26 cellular contexts compared by ENCODE assay signal in genomic region chr3:157046520-157046919, GRCh38.
DNase-seq lines count a peak whose midpoint lies in the region; ATAC-seq, FAIRE-seq and TF ChIP-seq lines count a peak whose summit lies in the region.
"Had no signal": no experiment of that assay in that cellular context is flagged by ENCODE, and none has a peak within 500 bp of the region (broad histone marks: within the 10 kb centered on the region; RNA-seq: fewer than 3 reads in every experiment).

No MANE protein-coding gene starts in this region.

- no peak for TF ChIP-seq POLR2A in GM12878 (IDR thresholded peaks at IDR 0.05; ENCODE audit: low read depth, low read length)

- H3K9me3 Mint-ChIP-seq in activated T-helper 1 cell treated with anti-CD3 and anti-CD28 coated beads, Interleukin-12 subunit alpha, Interleukin-12 subunit beta, Interleukin-2, Interleukin-4 antibody, amounts not matched to agents 30 ng/mL and 10 ng/mL and 1 ng/mL, durations not matched to agents 14 hours and 24 hours and 36 hours: no peaks in the 10 kb centered on the region
- H3K9me3 Mint-ChIP-seq in activated CD8-positive, alpha-beta T cell treated with anti-CD3 and anti-CD28 coated beads for 36 hours: no peaks in the 10 kb centered on the region
- H3K9me3 Mint-ChIP-seq: activated naive CD4-positive, alpha-beta T cell treated with anti-CD3 and anti-CD28 coated beads, Interleukin-2, amount 10 ng/mL, durations not matched to agents 7 days and 5 days; stimulated activated memory B cell treated with anti-CD40 and anti-IgM and Interleukin-4, amounts not matched to agents 10 μg/mL and 1 μg/mL and 100 μg/mL, for 72 hours had no signal

- no peak overlapping the region for H3K27ac Mint-ChIP-seq in activated T-helper 1 cell treated with anti-CD3 and anti-CD28 coated beads, Interleukin-12 subunit alpha, Interleukin-12 subunit beta, Interleukin-2, Interleukin-4 antibody, amounts not matched to agents 30 ng/mL and 10 ng/mL and 1 ng/mL, durations not matched to agents 14 hours and 24 hours and 36 hours
- H3K27ac Mint-ChIP-seq in activated CD8-positive, alpha-beta T cell treated with anti-CD3 and anti-CD28 coated beads for 36 hours: no peak overlapping the region
- H3K27ac Mint-ChIP-seq: activated naive CD4-positive, alpha-beta T cell treated with anti-CD3 and anti-CD28 coated beads, Interleukin-2, amount 10 ng/mL, durations not matched to agents 7 days and 5 days; stimulated activated memory B cell treated with anti-CD40 and anti-IgM and Interleukin-4, amounts not matched to agents 10 μg/mL and 1 μg/mL and 100 μg/mL, for 72 hours had no signal

- H3K4me3 ChIP-seq in GM12878: no peak overlapping the region
- H3K4me3 ChIP-seq: skin epidermis, testis had no signal

- 0% methylated on average over 1 of the region's 1 CpG for WGBS in GM12878 (ENCODE audit: insufficient coverage, insufficient replicate concordance, low lambda C conversion rate, missing lambda C conversion rate)

- ATAC-seq in GM18502 (IDR thresholded peaks at IDR 0.05; ENCODE audit: poor library complexity, unreplicated experiment): peak; percentile 60
- peak; percentile 76 for ATAC-seq in GM19467 (IDR thresholded peaks at IDR 0.05; ENCODE audit: unreplicated experiment)
- ATAC-seq in HG03175 (IDR thresholded peaks at IDR 0.05; ENCODE audit: unreplicated experiment): peak; percentile 58
- peak; percentile 38; the same call in 2 of the 3 replicates for ATAC-seq in GM12878
- no peak for ATAC-seq in activated CD8-positive, alpha-beta T cell treated with anti-CD3 and anti-CD28 coated beads for 36 hours
- ATAC-seq: activated CD4-positive, CD25-positive, alpha-beta regulatory T cell treated with anti-CD3 and anti-CD28 coated beads, Interleukin-2, amount 50 U/mL, for 24 hours; Right ventricle myocardium inferior; stimulated activated memory B cell treated with anti-CD40 and anti-IgM and Interleukin-4, amounts not matched to agents 10 μg/mL and 1 μg/mL and 100 μg/mL, for 72 hours had no signal

- H3K36me3 Mint-ChIP-seq in activated T-helper 1 cell treated with anti-CD3 and anti-CD28 coated beads, Interleukin-12 subunit alpha, Interleukin-12 subunit beta, Interleukin-2, Interleukin-4 antibody, amounts not matched to agents 30 ng/mL and 10 ng/mL and 1 ng/mL, durations not matched to agents 14 hours and 24 hours and 36 hours (ENCODE audit: low read depth): no peaks in the 10 kb centered on the region
- no peaks in the 10 kb centered on the region for H3K36me3 Mint-ChIP-seq in activated CD8-positive, alpha-beta T cell treated with anti-CD3 and anti-CD28 coated beads for 36 hours (ENCODE audit: low read depth)
- H3K36me3 Mint-ChIP-seq: activated naive CD4-positive, alpha-beta T cell treated with anti-CD3 and anti-CD28 coated beads, Interleukin-2, amount 10 ng/mL, durations not matched to agents 7 days and 5 days; stimulated activated memory B cell treated with anti-CD40 and anti-IgM and Interleukin-4, amounts not matched to agents 10 μg/mL and 1 μg/mL and 100 μg/mL, for 72 hours had no signal

- peaks cover 15% of the 10 kb centered on the region for H3K27me3 Mint-ChIP-seq in activated T-helper 1 cell treated with anti-CD3 and anti-CD28 coated beads, Interleukin-12 subunit alpha, Interleukin-12 subunit beta, Interleukin-2, Interleukin-4 antibody, amounts not matched to agents 30 ng/mL and 10 ng/mL and 1 ng/mL, durations not matched to agents 14 hours and 24 hours and 36 hours (ENCODE audit: insufficient read depth)
- peaks cover 6% of the 10 kb centered on the region for H3K27me3 Mint-ChIP-seq in activated CD8-positive, alpha-beta T cell treated with anti-CD3 and anti-CD28 coated beads for 36 hours
- H3K27me3 Mint-ChIP-seq: stimulated activated memory B cell treated with anti-CD40 and anti-IgM and Interleukin-4, amounts not matched to agents 10 μg/mL and 1 μg/mL and 100 μg/mL, for 72 hours had no signal

- 0 out of 4 replicates have a peak, but pooled peaks of 1 of the 2 experiments have one; percentile 19 for TF ChIP-seq EP300 in GM12878 (IDR thresholded peaks at IDR 0.05; ENCODE audit: borderline replicate concordance in 1 of 2, control insufficient read depth in 1 of 2, low read depth in 2 of 2, low read length in 2 of 2)

- no peaks in the 10 kb centered on the region for H3K4me1 Mint-ChIP-seq in activated T-helper 1 cell treated with anti-CD3 and anti-CD28 coated beads, Interleukin-12 subunit alpha, Interleukin-12 subunit beta, Interleukin-2, Interleukin-4 antibody, amounts not matched to agents 30 ng/mL and 10 ng/mL and 1 ng/mL, durations not matched to agents 14 hours and 24 hours and 36 hours (ENCODE audit: low read depth)
- H3K4me1 Mint-ChIP-seq in activated CD8-positive, alpha-beta T cell treated with anti-CD3 and anti-CD28 coated beads for 36 hours (ENCODE audit: low read depth): no peaks in the 10 kb centered on the region
- H3K4me1 Mint-ChIP-seq: activated naive CD4-positive, alpha-beta T cell treated with anti-CD3 and anti-CD28 coated beads, Interleukin-2, amount 10 ng/mL, durations not matched to agents 7 days and 5 days had no signal

- peaks cover 11% of the 10 kb centered on the region for H3K4me1 ChIP-seq in GM12878 (ENCODE audit: control insufficient read depth, insufficient read depth, low read length)
- H3K4me1 ChIP-seq: testis had no signal

- H3K27ac ChIP-seq in GM12878 (ENCODE audit: control insufficient read depth, insufficient read depth): peak overlapping the region; percentile 6; the same call in 1 of the 2 replicates
- H3K27ac ChIP-seq: C4-2B, skin epidermis, testis had no signal

- H3K4me3 Mint-ChIP-seq in activated T-helper 1 cell treated with anti-CD3 and anti-CD28 coated beads, Interleukin-12 subunit alpha, Interleukin-12 subunit beta, Interleukin-2, Interleukin-4 antibody, amounts not matched to agents 30 ng/mL and 10 ng/mL and 1 ng/mL, durations not matched to agents 14 hours and 24 hours and 36 hours: no peak overlapping the region
- no peak overlapping the region for H3K4me3 Mint-ChIP-seq in activated CD8-positive, alpha-beta T cell treated with anti-CD3 and anti-CD28 coated beads for 36 hours
- H3K4me3 Mint-ChIP-seq: activated naive CD4-positive, alpha-beta T cell treated with anti-CD3 and anti-CD28 coated beads, Interleukin-2, amount 10 ng/mL, durations not matched to agents 7 days and 5 days; stimulated activated memory B cell treated with anti-CD40 and anti-IgM and Interleukin-4, amounts not matched to agents 10 μg/mL and 1 μg/mL and 100 μg/mL, for 72 hours had no signal

- no peak overlapping the region for H3K9ac ChIP-seq in GM12878 (ENCODE audit: control insufficient read depth, insufficient read depth, low read length)

- H3K79me2 ChIP-seq in GM12878 (ENCODE audit: control insufficient read depth, insufficient read depth, low read length): no peaks in the 10 kb centered on the region

- no peak for TF ChIP-seq RAD21 in GM12878 (IDR thresholded peaks at IDR 0.05; ENCODE audit: insufficient read depth, low read depth, low read length)

- CTCF ChIA-PET in GM12878 (lab: Yijun Ruan, JAX): interaction anchor here (0.9 to 1.7 kb wide), 3 partner anchors 9 to 71 kb away, joined by 3 to 4 read pairs (median 3); no protein-coding TSS in a partner anchor
- CTCF ChIA-PET in activated CD8-positive, alpha-beta T cell treated with anti-CD3 and anti-CD28 coated beads for 36 hours (lab: Charles Lee): no interaction called here

- RAD21 ChIA-PET in GM12878 (lab: Charles Lee; ENCODE audit: unreplicated experiment): interaction anchor here (1.4 kb wide), 1 partner anchor 20 kb away, joined by 3 read pairs; no protein-coding TSS in a partner anchor

- H4K20me1 ChIP-seq in GM12878 (ENCODE audit: control insufficient read depth, insufficient read depth): no peaks in the 10 kb centered on the region

- SMC1A ChIA-PET in GM12878 (lab: Charles Lee; ENCODE audit: uncharacterized antibody, unreplicated experiment): interaction anchor here (0.7 to 2.6 kb wide), 5 partner anchors 8 to 18 kb away, joined by 3 to 8 read pairs (median 4); no protein-coding TSS in a partner anchor

- POLR2A ChIA-PET in GM12878 (lab: Charles Lee): no interaction called here
- POLR2A ChIA-PET in activated CD8-positive, alpha-beta T cell treated with anti-CD3 and anti-CD28 coated beads for 36 hours (lab: Charles Lee): no interaction called here

- H3K4me2 ChIP-seq in GM12878 (ENCODE audit: control insufficient read depth, insufficient read depth): peak overlapping the region; percentile 69; the same call in 1 of the 2 replicates

- no peak for TF ChIP-seq CTCF in GM12878 (IDR thresholded peaks at IDR 0.05 in 2 of 3, conservative IDR thresholded peaks at IDR 0.05 in 1 of 3; ENCODE audit: control insufficient read depth in 2 of 3, extremely low read depth in 1 of 3, insufficient read depth in 1 of 3, low read depth in 3 of 3, low read length in 3 of 3)
- TF ChIP-seq CTCF in activated CD8-positive, alpha-beta T cell treated with anti-CD3 and anti-CD28 coated beads for 36 hours (IDR thresholded peaks at IDR 0.05): no peak

- DNase-seq in GM12878 (ENCODE audit: low read depth, low spot score) (no peak), NCI-H1048 (lab: John Stamatoyannopoulos, UW) (no peak)
- no peak for DNase-seq in stimulated activated naive CD4-positive, alpha-beta T cell treated with Interleukin-2 at 50 U/mL for 16 hours (lab: John Stamatoyannopoulos, UW)
- DNase-seq in activated T-helper 1 cell treated with anti-CD3 and anti-CD28 coated beads, Interleukin-12 subunit alpha, Interleukin-12 subunit beta, Interleukin-2, Interleukin-4 antibody, amounts not matched to agents 30 ng/mL and 10 ng/mL and 1 ng/mL, durations not matched to agents 14 hours and 24 hours and 36 hours (ENCODE audit: low spot score): no peak
- DNase-seq in activated CD8-positive, alpha-beta T cell treated with anti-CD3 and anti-CD28 coated beads for 36 hours: no peak
- DNase-seq: activated naive CD4-positive, alpha-beta T cell treated with anti-CD3 and anti-CD28 coated beads, Interleukin-2, amount 10 ng/mL, durations not matched to agents 7 days and 5 days; activated T-cell treated with anti-CD3 and anti-CD28 coated beads, Interleukin-2, amount 50 U/mL, for 1 hour; amygdala; dermis blood vessel endothelial cell; head of caudate nucleus; mammary epithelial cell; NCI-H1436; NCI-H524 treated with DMSO at 0.1 percent for 48 hours; nucleus accumbens; OCI-M1; stimulated activated CD4-positive, alpha-beta T cell treated with anti-CD3 and anti-CD28 coated beads, Interleukin-1b, Interleukin-23, amount 100 ng/mL, for 48 hours; SW 1271; testis had no signal

- H2AFZ ChIP-seq in GM12878 (ENCODE audit: control insufficient read depth, low read depth, low read length): peak overlapping the region; percentile 16

- H3K9me3 ChIP-seq in GM12878 (replicated peaks; ENCODE audit: control insufficient read depth, insufficient read depth, low read length): peaks cover 8% of the 10 kb centered on the region; the same call in 2 of the 3 replicates
- H3K9me3 ChIP-seq: testis had no signal

- H3K27me3 ChIP-seq in GM12878 (replicated peaks in 1 of 2; ENCODE audit: control insufficient read depth in 2 of 2, insufficient read depth in 2 of 2, low read length in 1 of 2): no peaks in the 10 kb centered on the region
- H3K27me3 ChIP-seq: testis had no signal

- no peaks in the 10 kb centered on the region for H3K36me3 ChIP-seq in GM12878 (ENCODE audit: control insufficient read depth in 2 of 2, insufficient read depth in 2 of 2, low read length in 1 of 2)

- no TSS peak for BruUV-seq in GM12878 (replicated peaks; lab: Mats Ljungman, UMichigan)

- in situ Hi-C loops in GM12878 (cut with MboI): no loop called here

- FAIRE-seq in GM12878 (lab: Jason Lieb, UNC): peak; percentile 47

- intact Hi-C loops in GM12878 (cut with micrococcal nuclease; ENCODE audit: unreplicated experiment): no loop called here
- intact Hi-C loops in activated T-helper 1 cell treated with anti-CD3 and anti-CD28 coated beads, Interleukin-12 subunit alpha, Interleukin-12 subunit beta, Interleukin-2, Interleukin-4 antibody, amounts not matched to agents 30 ng/mL and 10 ng/mL and 1 ng/mL, durations not matched to agents 14 hours and 24 hours and 36 hours (cut with micrococcal nuclease): no loop called here
- intact Hi-C loops in activated CD8-positive, alpha-beta T cell treated with anti-CD3 and anti-CD28 coated beads for 36 hours (cut with micrococcal nuclease): no loop called here
